ENCODE assay signal across 8 cellular contexts in genomic region chr2:48107326-48107925, GRCh38.
A peak's percentile ranks its signal among the peaks of the same experiment; 100 is the strongest.
DNase-seq lines count a peak whose midpoint lies in the region; ATAC-seq and TF ChIP-seq lines count a peak whose summit lies in the region.

No MANE protein-coding gene starts in this region.

- no peaks in the 10 kb centered on the region for H3K27me3 ChIP-seq in psoas muscle (ENCODE audit: insufficient read depth in 3 of 3, low read length in 2 of 3)

- peak overlapping the region; percentile 35 for H3K4me3 ChIP-seq in psoas muscle

- peaks cover 5% of the 10 kb centered on the region for H3K27me3 Mint-ChIP-seq in activated T-helper 2 cell treated with anti-CD3 and anti-CD28 coated beads, Interferon-gamma antibody, Interleukin-2, Interleukin-4, amounts not matched to agents 10 μg/mL and 5 μg/mL and 100 μg/mL, durations not matched to agents 14 hours and 24 hours and 36 hours (ENCODE audit: low read depth)

- no peak for TF ChIP-seq CTCF in psoas muscle (IDR thresholded peaks at IDR 0.05)
- no peak for TF ChIP-seq CTCF in GM20000 (IDR thresholded peaks at IDR 0.05; ENCODE audit: extremely low read depth, missing control alignments)

- no peak overlapping the region for H3K4me3 Mint-ChIP-seq in activated T-helper 2 cell treated with anti-CD3 and anti-CD28 coated beads, Interferon-gamma antibody, Interleukin-2, Interleukin-4, amounts not matched to agents 10 μg/mL and 5 μg/mL and 100 μg/mL, durations not matched to agents 14 hours and 24 hours and 36 hours (ENCODE audit: low read depth)

- no peaks in the 10 kb centered on the region for H3K36me3 ChIP-seq in psoas muscle (ENCODE audit: insufficient read depth in 1 of 2, low read depth in 1 of 2)

- 54 to 56% (median 56%) methylated on average over 9 of the region's 9 CpGs for WGBS in psoas muscle, 3 donors

- no peaks in the 10 kb centered on the region for H3K36me3 Mint-ChIP-seq in activated T-helper 2 cell treated with anti-CD3 and anti-CD28 coated beads, Interferon-gamma antibody, Interleukin-2, Interleukin-4, amounts not matched to agents 10 μg/mL and 5 μg/mL and 100 μg/mL, durations not matched to agents 14 hours and 24 hours and 36 hours (ENCODE audit: low read depth)

- intact Hi-C loops in psoas muscle (cut with DNase I) (loop anchor here (2.0 to 10.0 kb wide), 6 partner anchors 200 to 669 kb away; partner anchors contain the start of genes MSH6 (in 2 of the 2) and FBXO11 (in 1 of the 2)), posterior cingulate gyrus (cut with DNase I) (loop anchor here (2.0 to 5.0 kb wide), 2 partner anchors 325 to 669 kb away; partner anchors contain the start of gene MSH6)
- intact Hi-C loops in activated T-helper 2 cell treated with anti-CD3 and anti-CD28 coated beads, Interferon-gamma antibody, Interleukin-2, Interleukin-4, amounts not matched to agents 10 μg/mL and 5 μg/mL and 100 μg/mL, durations not matched to agents 14 hours and 24 hours and 36 hours (cut with micrococcal nuclease): no loop called here

- peaks cover 6% of the 10 kb centered on the region for H3K4me1 ChIP-seq in psoas muscle

- H3K27ac Mint-ChIP-seq in activated T-helper 2 cell treated with anti-CD3 and anti-CD28 coated beads, Interferon-gamma antibody, Interleukin-2, Interleukin-4, amounts not matched to agents 10 μg/mL and 5 μg/mL and 100 μg/mL, durations not matched to agents 14 hours and 24 hours and 36 hours: no peak overlapping the region

- peaks cover 29% of the 10 kb centered on the region for H3K4me1 Mint-ChIP-seq in activated T-helper 2 cell treated with anti-CD3 and anti-CD28 coated beads, Interferon-gamma antibody, Interleukin-2, Interleukin-4, amounts not matched to agents 10 μg/mL and 5 μg/mL and 100 μg/mL, durations not matched to agents 14 hours and 24 hours and 36 hours (ENCODE audit: low read depth)

- H3K27ac ChIP-seq in psoas muscle: peak overlapping the region; percentile 36

- peak; percentile 76 for DNase-seq in ELF-1 (ENCODE audit: low read depth, low spot score)
- DNase-seq in NCI-H226: peak; percentile 86
- DNase-seq in dedifferentiated amniotic fluid mesenchymal stem cell (ENCODE audit: extremely low spot score): peak; percentile 56
- no peak for DNase-seq in psoas muscle
- no peak for DNase-seq in posterior cingulate gyrus
- no peak for DNase-seq in activated T-helper 2 cell treated with anti-CD3 and anti-CD28 coated beads, Interferon-gamma antibody, Interleukin-2, Interleukin-4, amounts not matched to agents 10 μg/mL and 5 μg/mL and 100 μg/mL, durations not matched to agents 14 hours and 24 hours and 36 hours (ENCODE audit: low spot score)
- DNase-seq in GM20000 (ENCODE audit: low spot score): no peak

- H3K9me3 ChIP-seq in psoas muscle: no peaks in the 10 kb centered on the region

- no peaks in the 10 kb centered on the region for H3K9me3 Mint-ChIP-seq in activated T-helper 2 cell treated with anti-CD3 and anti-CD28 coated beads, Interferon-gamma antibody, Interleukin-2, Interleukin-4, amounts not matched to agents 10 μg/mL and 5 μg/mL and 100 μg/mL, durations not matched to agents 14 hours and 24 hours and 36 hours

- ATAC-seq in psoas muscle (no peak), HG03442 (IDR thresholded peaks at IDR 0.05; ENCODE audit: unreplicated experiment) (no peak)

Comparison
In these comparisons a context has a peak if more than half of its experiments do, and no peak if none do; other contexts are left out.
1. DNase-seq: peak in ELF-1 (single experiment), NCI-H226 (single experiment) and dedifferentiated amniotic fluid mesenchymal stem cell (single experiment); none in psoas muscle (0 of 2), posterior cingulate gyrus (0 of 10), activated T-helper 2 cell treated with anti-CD3 and anti-CD28 coated beads, Interferon-gamma antibody, Interleukin-2, Interleukin-4, amounts not matched to agents 10 μg/mL and 5 μg/mL and 100 μg/mL, durations not matched to agents 14 hours and 24 hours and 36 hours (single experiment) and GM20000 (single experiment).